Comparison of ENCODE assay signal across 14 cellular contexts in genomic region chr12:25585021-25585523, GRCh38. TPM values are rescaled to one million over a fixed set of nuclear protein-coding genes. Genes with fewer than 3 reads are reported as not detected.
DNase-seq lines count a peak whose midpoint lies in the region; ATAC-seq and TF ChIP-seq lines count a peak whose summit lies in the region.
"Had no signal": no experiment of that assay in that cellular context is flagged by ENCODE, and none has a peak within 500 bp of the region (broad histone marks: within the 10 kb centered on the region; RNA-seq: fewer than 3 reads in every experiment).

No MANE protein-coding gene starts in this region.

- H3K9me3 Mint-ChIP-seq in stimulated activated naive B cell treated with anti-CD40 and anti-IgM and Interleukin-4, amounts not matched to agents 10 μg/mL and 1 μg/mL and 100 μg/mL, for 72 hours, result peaks cover 0 to 4% of the 10 kb centered on the region in 2 donors

- 35 to 39% methylated on average over 2 of the region's 2 CpGs for WGBS in tibial nerve, 2 donors

- no peak for TF ChIP-seq POLR2A in tibial nerve (IDR thresholded peaks at IDR 0.05)

- no peak overlapping the region for H3K4me3 ChIP-seq in epithelial cell of esophagus (ENCODE audit: low read length)
- no peak overlapping the region for H3K4me3 ChIP-seq in lower lobe of right lung
- H3K4me3 ChIP-seq in tibial nerve, result no peak overlapping the region
- H3K4me3 ChIP-seq: smooth muscle cell had no signal

- peak; percentile 17 to 79 for ATAC-seq in lower lobe of right lung
- ATAC-seq in stimulated activated naive B cell treated with anti-CD40 and anti-IgM and Interleukin-4, amounts not matched to agents 10 μg/mL and 1 μg/mL and 100 μg/mL, for 72 hours (replicated peaks), result no peak
- ATAC-seq: activated T-helper 17 cell treated with anti-CD3 and anti-CD28 coated beads, Interleukin-2, amount 50 U/mL, for 72 hours; stimulated activated memory B cell treated with anti-CD40 and anti-IgM and Interleukin-4, amounts not matched to agents 10 μg/mL and 1 μg/mL and 100 μg/mL, for 72 hours; WTC11 had no signal

- TF ChIP-seq CTCF in epithelial cell of esophagus (IDR thresholded peaks at IDR 0.05; ENCODE audit: insufficient read depth, low read depth, low read length, missing control alignments), result no peak
- TF ChIP-seq CTCF in lower lobe of right lung (IDR thresholded peaks at IDR 0.05), result no peak
- no peak for TF ChIP-seq CTCF in tibial nerve (IDR thresholded peaks at IDR 0.05)

- no peaks in the 10 kb centered on the region for H3K27me3 Mint-ChIP-seq in stimulated activated naive B cell treated with anti-CD40 and anti-IgM and Interleukin-4, amounts not matched to agents 10 μg/mL and 1 μg/mL and 100 μg/mL, for 72 hours
- H3K27me3 Mint-ChIP-seq: stimulated activated memory B cell treated with anti-CD40 and anti-IgM and Interleukin-4, amounts not matched to agents 10 μg/mL and 1 μg/mL and 100 μg/mL, for 72 hours had no signal

- H3K4me3 Mint-ChIP-seq in stimulated activated naive B cell treated with anti-CD40 and anti-IgM and Interleukin-4, amounts not matched to agents 10 μg/mL and 1 μg/mL and 100 μg/mL, for 72 hours, result no peak overlapping the region
- H3K4me3 Mint-ChIP-seq: activated T-helper 17 cell treated with anti-CD3 and anti-CD28 coated beads, Interleukin-2, amount 50 U/mL, for 72 hours; stimulated activated memory B cell treated with anti-CD40 and anti-IgM and Interleukin-4, amounts not matched to agents 10 μg/mL and 1 μg/mL and 100 μg/mL, for 72 hours; WTC11 had no signal

- TF ChIP-seq EP300 in tibial nerve (IDR thresholded peaks at IDR 0.05), result peak; percentile 81 to 97

- H3K4me1 Mint-ChIP-seq in stimulated activated naive B cell treated with anti-CD40 and anti-IgM and Interleukin-4, amounts not matched to agents 10 μg/mL and 1 μg/mL and 100 μg/mL, for 72 hours, result no peaks in the 10 kb centered on the region
- H3K4me1 Mint-ChIP-seq: activated T-helper 17 cell treated with anti-CD3 and anti-CD28 coated beads, Interleukin-2, amount 50 U/mL, for 72 hours; stimulated activated memory B cell treated with anti-CD40 and anti-IgM and Interleukin-4, amounts not matched to agents 10 μg/mL and 1 μg/mL and 100 μg/mL, for 72 hours; WTC11 had no signal

- no peaks in the 10 kb centered on the region for H3K36me3 Mint-ChIP-seq in stimulated activated naive B cell treated with anti-CD40 and anti-IgM and Interleukin-4, amounts not matched to agents 10 μg/mL and 1 μg/mL and 100 μg/mL, for 72 hours
- H3K36me3 Mint-ChIP-seq: stimulated activated memory B cell treated with anti-CD40 and anti-IgM and Interleukin-4, amounts not matched to agents 10 μg/mL and 1 μg/mL and 100 μg/mL, for 72 hours; WTC11 had no signal

- intact Hi-C loops in lower lobe of right lung (cut with DNase I), result no loop called here

- H3K36me3 ChIP-seq in lower lobe of right lung (no peaks in the 10 kb centered on the region), tibial nerve (no peaks in the 10 kb centered on the region)

- H3K4me1 ChIP-seq in lower lobe of right lung (no peaks in the 10 kb centered on the region), tibial nerve (peaks cover 0 to 27% (median 1%) of the 10 kb centered on the region in 4 donors)

- peak; percentile 15 for DNase-seq in RPMI7951 (ENCODE audit: low read depth)
- DNase-seq in epithelial cell of esophagus (ENCODE audit: low read depth), result peak; percentile 88
- DNase-seq in lower lobe of right lung, result no peak
- DNase-seq in tibial nerve (ENCODE audit: low spot score in 2 of 2), result peak; percentile 31 to 84
- no peak for DNase-seq in SHP77 (lab: John Stamatoyannopoulos, UW)
- no peak for DNase-seq in NCI-H226
- DNase-seq in stimulated activated naive B cell treated with anti-CD40 and anti-IgM and Interleukin-4, amounts not matched to agents 10 μg/mL and 1 μg/mL and 100 μg/mL, for 72 hours, result no peak
- DNase-seq: DND-41, OCI-M1 had no signal

- H3K27ac ChIP-seq in lower lobe of right lung (no peak overlapping the region), tibial nerve (peak overlapping the region in 2 of 4 donors; percentile 62 to 73)

- H3K27me3 ChIP-seq in lower lobe of right lung (ENCODE audit: low read depth), result no peaks in the 10 kb centered on the region
- no peaks in the 10 kb centered on the region for H3K27me3 ChIP-seq in tibial nerve

- no peak overlapping the region for H3K27ac Mint-ChIP-seq in stimulated activated naive B cell treated with anti-CD40 and anti-IgM and Interleukin-4, amounts not matched to agents 10 μg/mL and 1 μg/mL and 100 μg/mL, for 72 hours
- H3K27ac Mint-ChIP-seq: activated T-helper 17 cell treated with anti-CD3 and anti-CD28 coated beads, Interleukin-2, amount 50 U/mL, for 72 hours; stimulated activated memory B cell treated with anti-CD40 and anti-IgM and Interleukin-4, amounts not matched to agents 10 μg/mL and 1 μg/mL and 100 μg/mL, for 72 hours; WTC11 had no signal

- no peaks in the 10 kb centered on the region for H3K9me3 ChIP-seq in lower lobe of right lung
- H3K9me3 ChIP-seq in tibial nerve, result peaks cover 0 to 4% (median 0%) of the 10 kb centered on the region in 4 donors

RNA-seq across cellular contexts. Expression of gene LMNTD1, which starts 32.0 kb away (rescaled TPM):
- total RNA-seq in RPMI7951 (2014; rRNA removed; shearing (Covaris generic)), result not detected in 2 replicates
- total RNA-seq in lower lobe of right lung (2.6 TPM), tibial nerve (not detected)
- total RNA-seq: activated T-helper 17 cell treated with anti-CD3 and anti-CD28 coated beads, Interleukin-2, amount 50 U/mL, for 72 hours; lower leg skin; smooth muscle cell; WTC11 had no signal

Comparison
In these comparisons a context has a peak if more than half of its experiments do, and no peak if none do; other contexts are left out.
1. DNase-seq: peak in RPMI7951 (single experiment), epithelial cell of esophagus (single experiment) and tibial nerve (2 of 2); none in lower lobe of right lung (single experiment), SHP77 (0 of 2), NCI-H226 (single experiment) and stimulated activated naive B cell treated with anti-CD40 and anti-IgM and Interleukin-4, amounts not matched to agents 10 μg/mL and 1 μg/mL and 100 μg/mL, for 72 hours (single experiment).
2. ATAC-seq: peak in lower lobe of right lung (2 of 2); none in stimulated activated naive B cell treated with anti-CD40 and anti-IgM and Interleukin-4, amounts not matched to agents 10 μg/mL and 1 μg/mL and 100 μg/mL, for 72 hours (0 of 2).